Comparison of ENCODE assay signal across 10 cellular contexts in genomic region chr1:174953170-174953569, GRCh38. TPM values are rescaled to one million over a fixed set of nuclear protein-coding genes. Genes with fewer than 3 reads are reported as not detected.
DNase-seq lines count a peak whose midpoint lies in the region; ATAC-seq and TF ChIP-seq lines count a peak whose summit lies in the region.
"Had no signal": no experiment of that assay in that cellular context is flagged by ENCODE, and none has a peak within 500 bp of the region (broad histone marks: within the 10 kb centered on the region; RNA-seq: fewer than 3 reads in every experiment).

No MANE protein-coding gene starts in this region.

- peaks cover 10% of the 10 kb centered on the region in 2 donors for H3K36me3 Mint-ChIP-seq in stimulated activated naive B cell treated with anti-CD40 and anti-IgM and Interleukin-4, amounts not matched to agents 10 μg/mL and 1 μg/mL and 100 μg/mL, for 72 hours
- no peaks in the 10 kb centered on the region for H3K36me3 Mint-ChIP-seq in activated naive CD4-positive, alpha-beta T cell treated with anti-CD3 and anti-CD28 coated beads for 36 hours (ENCODE audit: low read depth)

- no peaks in the 10 kb centered on the region for H3F3A ChIP-seq in SU-DHL-6 (ENCODE audit: insufficient read depth)

- H3K36me3 ChIP-seq in SU-DHL-6 (ENCODE audit: low read length) = peaks cover 9% of the 10 kb centered on the region

- H3K79me2 ChIP-seq in SU-DHL-6 (ENCODE audit: insufficient read depth, low read length) = peaks cover 14% of the 10 kb centered on the region; the same call in 1 of the 2 replicates

- H2AFZ ChIP-seq in SU-DHL-6 (ENCODE audit: low read depth, low read length, severe bottlenecking) = no peak overlapping the region

- CTCF ChIA-PET in activated naive CD4-positive, alpha-beta T cell treated with anti-CD3 and anti-CD28 coated beads for 36 hours (lab: Charles Lee) = interaction anchor here (1.1 to 1.2 kb wide), 2 partner anchors 14 to 30 kb away, joined by 3 read pairs; no protein-coding TSS in a partner anchor

- no peak for TF ChIP-seq CTCF in SU-DHL-6 (IDR thresholded peaks at IDR 0.05; ENCODE audit: insufficient read depth, low read length, poor library complexity, severe bottlenecking)

- H3K4me1 Mint-ChIP-seq in stimulated activated naive B cell treated with anti-CD40 and anti-IgM and Interleukin-4, amounts not matched to agents 10 μg/mL and 1 μg/mL and 100 μg/mL, for 72 hours = peaks cover 27 to 69% of the 10 kb centered on the region in 2 donors
- peaks cover 21% of the 10 kb centered on the region for H3K4me1 Mint-ChIP-seq in activated naive CD4-positive, alpha-beta T cell treated with anti-CD3 and anti-CD28 coated beads for 36 hours (ENCODE audit: low read depth)

- peak; percentile 36 for DNase-seq in NCI-H748 (lab: John Stamatoyannopoulos, UW; ENCODE audit: unreplicated experiment)
- no peak for DNase-seq in NCI-H748 treated with DMSO at 0.1 percent for 48 hours (lab: John Stamatoyannopoulos, UW)
- DNase-seq in stimulated activated naive B cell treated with anti-CD40 and anti-IgM and Interleukin-4, amounts not matched to agents 10 μg/mL and 1 μg/mL and 100 μg/mL, for 72 hours = no peak
- DNase-seq in islet precursor cell = no peak
- DNase-seq in epidermal melanocyte (ENCODE audit: insufficient read length, low spot score) = no peak
- no peak for DNase-seq in activated naive CD4-positive, alpha-beta T cell treated with anti-CD3 and anti-CD28 coated beads for 36 hours
- DNase-seq: activated naive CD4-positive, alpha-beta T cell; NCI-H1694 treated with DMSO at 0.1 percent for 48 hours had no signal

- ATAC-seq in HG02884 (IDR thresholded peaks at IDR 0.05; ENCODE audit: unreplicated experiment) = peak; percentile 55
- ATAC-seq in stimulated activated naive B cell treated with anti-CD40 and anti-IgM and Interleukin-4, amounts not matched to agents 10 μg/mL and 1 μg/mL and 100 μg/mL, for 72 hours (replicated peaks) = peak; percentile 80 to 82

- no peaks in the 10 kb centered on the region for H3K27me3 Mint-ChIP-seq in stimulated activated naive B cell treated with anti-CD40 and anti-IgM and Interleukin-4, amounts not matched to agents 10 μg/mL and 1 μg/mL and 100 μg/mL, for 72 hours
- no peaks in the 10 kb centered on the region for H3K27me3 Mint-ChIP-seq in activated naive CD4-positive, alpha-beta T cell treated with anti-CD3 and anti-CD28 coated beads for 36 hours (ENCODE audit: low read depth)

- H3K27ac Mint-ChIP-seq in stimulated activated naive B cell treated with anti-CD40 and anti-IgM and Interleukin-4, amounts not matched to agents 10 μg/mL and 1 μg/mL and 100 μg/mL, for 72 hours = peak overlapping the region; percentile 89
- no peak overlapping the region for H3K27ac Mint-ChIP-seq in activated naive CD4-positive, alpha-beta T cell treated with anti-CD3 and anti-CD28 coated beads for 36 hours

- peak overlapping the region; percentile 56 to 78 for H3K4me3 Mint-ChIP-seq in stimulated activated naive B cell treated with anti-CD40 and anti-IgM and Interleukin-4, amounts not matched to agents 10 μg/mL and 1 μg/mL and 100 μg/mL, for 72 hours
- H3K4me3 Mint-ChIP-seq in activated naive CD4-positive, alpha-beta T cell treated with anti-CD3 and anti-CD28 coated beads for 36 hours = no peak overlapping the region

- no peak overlapping the region for H3K9ac ChIP-seq in SU-DHL-6 (ENCODE audit: low read length)

- H3K27me3 ChIP-seq in SU-DHL-6 (ENCODE audit: low read length) = no peaks in the 10 kb centered on the region

- H3K9me3 ChIP-seq in SU-DHL-6 (ENCODE audit: insufficient read depth, low read length) = no peaks in the 10 kb centered on the region

- intact Hi-C loops in activated naive CD4-positive, alpha-beta T cell treated with anti-CD3 and anti-CD28 coated beads for 36 hours (cut with micrococcal nuclease) = no loop called here

- no peak overlapping the region for H3K4me3 ChIP-seq in SU-DHL-6 (ENCODE audit: insufficient read depth, low read length, poor library complexity, severe bottlenecking)

- 0 out of 2 replicates have a peak overlapping the region, but pooled peaks have one; percentile 3 for H3K27ac ChIP-seq in SU-DHL-6 (ENCODE audit: low read depth, low read length)

- H4K20me1 ChIP-seq in SU-DHL-6 (ENCODE audit: low read depth, low read length) = no peaks in the 10 kb centered on the region

- no peaks in the 10 kb centered on the region for H3K9me3 Mint-ChIP-seq in stimulated activated naive B cell treated with anti-CD40 and anti-IgM and Interleukin-4, amounts not matched to agents 10 μg/mL and 1 μg/mL and 100 μg/mL, for 72 hours
- H3K9me3 Mint-ChIP-seq in activated naive CD4-positive, alpha-beta T cell treated with anti-CD3 and anti-CD28 coated beads for 36 hours = no peaks in the 10 kb centered on the region

- H3K9me2 ChIP-seq in SU-DHL-6 (replicated peaks; ENCODE audit: insufficient read depth, low read length) = no peaks in the 10 kb centered on the region

- H3K4me2 ChIP-seq in SU-DHL-6 (ENCODE audit: low read depth, low read length, poor library complexity, severe bottlenecking) = peak overlapping the region; percentile 23

RNA-seq across cellular contexts. Expression of gene CACYBP, which starts 46.6 kb away (rescaled TPM):
- total RNA-seq in activated naive CD4-positive, alpha-beta T cell treated with anti-CD3 and anti-CD28 coated beads for 36 hours = 100 to 1,000 TPM; 322 to 354 TPM
